ENCODE assay signal across 1 cellular context in the genomic region with DNA sequence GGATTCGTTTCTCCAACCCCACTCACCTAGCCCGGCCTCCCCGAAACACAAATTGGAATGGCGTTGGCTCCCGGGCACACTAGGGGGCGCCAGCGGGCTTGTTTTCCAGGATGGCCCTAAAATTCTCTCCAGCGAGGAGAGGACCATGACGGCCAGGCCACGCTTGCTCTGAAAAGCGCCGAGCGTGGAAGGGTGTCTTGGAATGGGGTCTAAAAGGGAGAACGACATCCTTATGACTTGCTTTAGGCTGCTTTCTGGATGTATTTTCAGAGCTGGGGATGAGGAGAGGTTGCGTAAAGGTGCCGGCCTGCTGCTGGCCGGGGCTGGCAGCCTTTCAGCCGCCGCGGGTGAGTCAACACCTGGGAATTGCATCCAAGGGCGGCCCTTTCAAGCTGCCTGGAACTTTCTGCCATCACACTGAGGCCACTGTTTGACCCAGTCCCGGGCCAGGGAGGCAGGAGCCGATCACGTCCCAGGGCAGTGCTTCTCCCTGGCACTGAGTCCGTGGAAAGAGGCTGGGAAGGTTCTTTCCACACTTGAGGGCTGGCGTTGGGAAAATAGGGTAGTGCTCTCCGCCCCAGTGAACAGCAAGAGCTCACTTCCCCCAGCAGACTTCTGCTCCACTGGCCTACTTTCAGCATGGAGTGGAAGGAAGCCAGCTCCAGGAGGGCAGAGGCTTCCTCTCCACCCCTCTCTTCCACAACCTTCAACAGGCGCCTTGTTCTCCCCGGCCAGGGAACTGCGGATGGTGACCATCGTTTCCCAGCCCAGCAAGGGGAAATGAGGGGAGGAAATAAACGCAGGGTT.
TF ChIP-seq lines count a peak whose summit lies in the region.

No MANE protein-coding gene starts in this region.

TF ChIP-seq in HepG2, 621 proteins besides CTCF, POLR2A, EP300 and RAD21 (continued from another document and continues in another):
- peak; percentile 56; the same call in 1 of the 2 replicates for TF ChIP-seq ZNF550 (CRISPR knock-in tag; IDR thresholded peaks at IDR 0.05; ENCODE audit: borderline replicate concordance)
- TF ChIP-seq ZNF484 (CRISPR knock-in tag; IDR thresholded peaks at IDR 0.05; ENCODE audit: borderline replicate concordance, low read depth), result no peak
- no peak for TF ChIP-seq ZNF781 (CRISPR knock-in tag; IDR thresholded peaks at IDR 0.05; ENCODE audit: borderline replicate concordance, not compliant biosample characterization)
- TF ChIP-seq ZFP37 (CRISPR knock-in tag; IDR thresholded peaks at IDR 0.05; ENCODE audit: borderline replicate concordance), result peak; percentile 41; the same call in 1 of the 2 replicates
- no peak for TF ChIP-seq ATAD3A (CRISPR knock-in tag; IDR thresholded peaks at IDR 0.05)
- TF ChIP-seq AGO2 (optimal IDR thresholded peaks at IDR 0.05; ENCODE audit: low read depth, low read length), result no peak
- TF ChIP-seq ZNF616 (CRISPR knock-in tag; IDR thresholded peaks at IDR 0.05; ENCODE audit: low read depth), result no peak
- TF ChIP-seq NFE2 (CRISPR knock-in tag; IDR thresholded peaks at IDR 0.05), result no peak
- TF ChIP-seq, protein P1, sequence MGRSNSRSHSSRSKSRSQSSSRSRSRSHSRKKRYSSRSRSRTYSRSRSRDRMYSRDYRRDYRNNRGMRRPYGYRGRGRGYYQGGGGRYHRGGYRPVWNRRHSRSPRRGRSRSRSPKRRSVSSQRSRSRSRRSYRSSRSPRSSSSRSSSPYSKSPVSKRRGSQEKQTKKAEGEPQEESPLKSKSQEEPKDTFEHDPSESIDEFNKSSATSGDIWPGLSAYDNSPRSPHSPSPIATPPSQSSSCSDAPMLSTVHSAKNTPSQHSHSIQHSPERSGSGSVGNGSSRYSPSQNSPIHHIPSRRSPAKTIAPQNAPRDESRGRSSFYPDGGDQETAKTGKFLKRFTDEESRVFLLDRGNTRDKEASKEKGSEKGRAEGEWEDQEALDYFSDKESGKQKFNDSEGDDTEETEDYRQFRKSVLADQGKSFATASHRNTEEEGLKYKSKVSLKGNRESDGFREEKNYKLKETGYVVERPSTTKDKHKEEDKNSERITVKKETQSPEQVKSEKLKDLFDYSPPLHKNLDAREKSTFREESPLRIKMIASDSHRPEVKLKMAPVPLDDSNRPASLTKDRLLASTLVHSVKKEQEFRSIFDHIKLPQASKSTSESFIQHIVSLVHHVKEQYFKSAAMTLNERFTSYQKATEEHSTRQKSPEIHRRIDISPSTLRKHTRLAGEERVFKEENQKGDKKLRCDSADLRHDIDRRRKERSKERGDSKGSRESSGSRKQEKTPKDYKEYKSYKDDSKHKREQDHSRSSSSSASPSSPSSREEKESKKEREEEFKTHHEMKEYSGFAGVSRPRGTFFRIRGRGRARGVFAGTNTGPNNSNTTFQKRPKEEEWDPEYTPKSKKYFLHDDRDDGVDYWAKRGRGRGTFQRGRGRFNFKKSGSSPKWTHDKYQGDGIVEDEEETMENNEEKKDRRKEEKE (IDR thresholded peaks at IDR 0.05), result no peak
- no peak for TF ChIP-seq ZNF343 (CRISPR knock-in tag; IDR thresholded peaks at IDR 0.05)
- no peak for TF ChIP-seq ZNF446 (CRISPR knock-in tag; IDR thresholded peaks at IDR 0.05)
- TF ChIP-seq, protein P2, sequence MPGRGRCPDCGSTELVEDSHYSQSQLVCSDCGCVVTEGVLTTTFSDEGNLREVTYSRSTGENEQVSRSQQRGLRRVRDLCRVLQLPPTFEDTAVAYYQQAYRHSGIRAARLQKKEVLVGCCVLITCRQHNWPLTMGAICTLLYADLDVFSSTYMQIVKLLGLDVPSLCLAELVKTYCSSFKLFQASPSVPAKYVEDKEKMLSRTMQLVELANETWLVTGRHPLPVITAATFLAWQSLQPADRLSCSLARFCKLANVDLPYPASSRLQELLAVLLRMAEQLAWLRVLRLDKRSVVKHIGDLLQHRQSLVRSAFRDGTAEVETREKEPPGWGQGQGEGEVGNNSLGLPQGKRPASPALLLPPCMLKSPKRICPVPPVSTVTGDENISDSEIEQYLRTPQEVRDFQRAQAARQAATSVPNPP (CRISPR knock-in tag; IDR thresholded peaks at IDR 0.05), result no peak
- peak; percentile 95 for TF ChIP-seq RXRA (CRISPR knock-in tag; IDR thresholded peaks at IDR 0.05)
- peak; percentile 43; the same call in 1 of the 2 replicates for TF ChIP-seq GATAD1 (CRISPR knock-in tag; IDR thresholded peaks at IDR 0.05)
- TF ChIP-seq MEF2D (CRISPR knock-in tag; IDR thresholded peaks at IDR 0.05), result no peak; the same call in none of the 2 replicates
- TF ChIP-seq, protein P3, sequence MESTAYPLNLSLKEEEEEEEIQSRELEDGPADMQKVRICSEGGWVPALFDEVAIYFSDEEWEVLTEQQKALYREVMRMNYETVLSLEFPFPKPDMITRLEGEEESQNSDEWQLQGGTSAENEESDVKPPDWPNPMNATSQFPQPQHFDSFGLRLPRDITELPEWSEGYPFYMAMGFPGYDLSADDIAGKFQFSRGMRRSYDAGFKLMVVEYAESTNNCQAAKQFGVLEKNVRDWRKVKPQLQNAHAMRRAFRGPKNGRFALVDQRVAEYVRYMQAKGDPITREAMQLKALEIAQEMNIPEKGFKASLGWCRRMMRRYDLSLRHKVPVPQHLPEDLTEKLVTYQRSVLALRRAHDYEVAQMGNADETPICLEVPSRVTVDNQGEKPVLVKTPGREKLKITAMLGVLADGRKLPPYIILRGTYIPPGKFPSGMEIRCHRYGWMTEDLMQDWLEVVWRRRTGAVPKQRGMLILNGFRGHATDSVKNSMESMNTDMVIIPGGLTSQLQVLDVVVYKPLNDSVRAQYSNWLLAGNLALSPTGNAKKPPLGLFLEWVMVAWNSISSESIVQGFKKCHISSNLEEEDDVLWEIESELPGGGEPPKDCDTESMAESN (CRISPR knock-in tag; conservative IDR thresholded peaks at IDR 0.05), result peak; percentile 52; the same call in 1 of the 2 replicates
- TF ChIP-seq PCBP1 (IDR thresholded peaks at IDR 0.05; ENCODE audit: borderline replicate concordance, low read depth, low read length), result no peak
- TF ChIP-seq TOE1 (CRISPR knock-in tag; IDR thresholded peaks at IDR 0.05), result no peak
- TF ChIP-seq, protein P4, sequence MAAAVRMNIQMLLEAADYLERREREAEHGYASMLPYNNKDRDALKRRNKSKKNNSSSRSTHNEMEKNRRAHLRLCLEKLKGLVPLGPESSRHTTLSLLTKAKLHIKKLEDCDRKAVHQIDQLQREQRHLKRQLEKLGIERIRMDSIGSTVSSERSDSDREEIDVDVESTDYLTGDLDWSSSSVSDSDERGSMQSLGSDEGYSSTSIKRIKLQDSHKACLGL (CRISPR knock-in tag; IDR thresholded peaks at IDR 0.05), result no peak
- TF ChIP-seq ZNF264 (CRISPR knock-in tag; IDR thresholded peaks at IDR 0.05), result no peak
- 0 out of 2 replicates have a peak, but pooled peaks have one; percentile 35 for TF ChIP-seq FIP1L1 (IDR thresholded peaks at IDR 0.05; ENCODE audit: borderline replicate concordance, insufficient read depth, low read depth, low read length)
- TF ChIP-seq TMF1 (CRISPR knock-in tag; IDR thresholded peaks at IDR 0.05; ENCODE audit: low read depth), result peak; percentile 66
- TF ChIP-seq ZZZ3 (CRISPR knock-in tag; IDR thresholded peaks at IDR 0.05; ENCODE audit: borderline replicate concordance), result no peak
- no peak for TF ChIP-seq GABPA (IDR thresholded peaks at IDR 0.05; ENCODE audit: low read depth, low read length)
- TF ChIP-seq GABPA (CRISPR knock-in tag; IDR thresholded peaks at IDR 0.05; ENCODE audit: low read depth), result peak; percentile 30; the same call in 1 of the 2 replicates
- no peak for TF ChIP-seq ZNF530 (CRISPR knock-in tag; IDR thresholded peaks at IDR 0.05; ENCODE audit: low read depth)
- TF ChIP-seq ZNF772 (CRISPR knock-in tag; IDR thresholded peaks at IDR 0.05), result peak; percentile 80
- no peak for TF ChIP-seq CBFB (CRISPR knock-in tag; IDR thresholded peaks at IDR 0.05)
- no peak for TF ChIP-seq PHF20 (CRISPR knock-in tag; IDR thresholded peaks at IDR 0.05)
- TF ChIP-seq ZNF790 (CRISPR knock-in tag; IDR thresholded peaks at IDR 0.05; ENCODE audit: borderline replicate concordance), result no peak
- TF ChIP-seq, protein P5, sequence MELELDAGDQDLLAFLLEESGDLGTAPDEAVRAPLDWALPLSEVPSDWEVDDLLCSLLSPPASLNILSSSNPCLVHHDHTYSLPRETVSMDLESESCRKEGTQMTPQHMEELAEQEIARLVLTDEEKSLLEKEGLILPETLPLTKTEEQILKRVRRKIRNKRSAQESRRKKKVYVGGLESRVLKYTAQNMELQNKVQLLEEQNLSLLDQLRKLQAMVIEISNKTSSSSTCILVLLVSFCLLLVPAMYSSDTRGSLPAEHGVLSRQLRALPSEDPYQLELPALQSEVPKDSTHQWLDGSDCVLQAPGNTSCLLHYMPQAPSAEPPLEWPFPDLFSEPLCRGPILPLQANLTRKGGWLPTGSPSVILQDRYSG (CRISPR knock-in tag; IDR thresholded peaks at IDR 0.05), result no peak
- peak; percentile 48; the same call in 1 of the 2 replicates for TF ChIP-seq POLR2AphosphoS2 (IDR thresholded peaks at IDR 0.05; ENCODE audit: low read depth, low read length)
- TF ChIP-seq, protein P6, sequence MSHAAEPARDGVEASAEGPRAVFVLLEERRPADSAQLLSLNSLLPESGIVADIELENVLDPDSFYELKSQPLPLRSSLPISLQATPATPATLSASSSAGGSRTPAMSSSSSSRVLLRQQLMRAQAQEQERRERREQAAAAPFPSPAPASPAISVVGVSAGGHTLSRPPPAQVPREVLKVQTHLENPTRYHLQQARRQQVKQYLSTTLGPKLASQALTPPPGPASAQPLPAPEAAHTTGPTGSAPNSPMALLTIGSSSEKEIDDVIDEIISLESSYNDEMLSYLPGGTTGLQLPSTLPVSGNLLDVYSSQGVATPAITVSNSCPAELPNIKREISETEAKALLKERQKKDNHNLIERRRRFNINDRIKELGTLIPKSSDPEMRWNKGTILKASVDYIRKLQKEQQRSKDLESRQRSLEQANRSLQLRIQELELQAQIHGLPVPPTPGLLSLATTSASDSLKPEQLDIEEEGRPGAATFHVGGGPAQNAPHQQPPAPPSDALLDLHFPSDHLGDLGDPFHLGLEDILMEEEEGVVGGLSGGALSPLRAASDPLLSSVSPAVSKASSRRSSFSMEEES (CRISPR knock-in tag; IDR thresholded peaks at IDR 0.05), result no peak; the same call in 1 of the 2 replicates
- peak; percentile 76; the same call in 1 of the 2 replicates for TF ChIP-seq MYC (CRISPR knock-in tag; IDR thresholded peaks at IDR 0.05; ENCODE audit: borderline replicate concordance)
- TF ChIP-seq ZNF282 (IDR thresholded peaks at IDR 0.05; ENCODE audit: partially characterized antibody), result no peak
- peak; percentile 64 for TF ChIP-seq ELF3 (CRISPR knock-in tag; IDR thresholded peaks at IDR 0.05)
- 0 out of 2 replicates have a peak, but pooled peaks have one; percentile 54 for TF ChIP-seq GZF1 (CRISPR knock-in tag; IDR thresholded peaks at IDR 0.05)
- TF ChIP-seq ZNF614 (CRISPR knock-in tag; IDR thresholded peaks at IDR 0.05; ENCODE audit: borderline replicate concordance), result peak; percentile 71; the same call in 1 of the 2 replicates
- TF ChIP-seq ZNF737 (CRISPR knock-in tag; IDR thresholded peaks at IDR 0.05; ENCODE audit: borderline replicate concordance), result no peak
- TF ChIP-seq NCOA2 (CRISPR knock-in tag; IDR thresholded peaks at IDR 0.05), result peak; percentile 91
- TF ChIP-seq CEBPG (CRISPR knock-in tag; IDR thresholded peaks at IDR 0.05), result peak; percentile 89
- peak; percentile 75 for TF ChIP-seq ZFY (CRISPR knock-in tag; IDR thresholded peaks at IDR 0.05)
- no peak for TF ChIP-seq XBP1 (CRISPR knock-in tag; IDR thresholded peaks at IDR 0.05)
- peak; percentile 42; the same call in 1 of the 2 replicates for TF ChIP-seq ZNF724P (CRISPR knock-in tag; IDR thresholded peaks at IDR 0.05; ENCODE audit: borderline replicate concordance)
- peak; percentile 33; the same call in 1 of the 2 replicates for TF ChIP-seq ELF1 (CRISPR knock-in tag; IDR thresholded peaks at IDR 0.05)
- TF ChIP-seq TOPORS (CRISPR knock-in tag; IDR thresholded peaks at IDR 0.05), result peak; percentile 44; the same call in 1 of the 2 replicates
- TF ChIP-seq ZNF552 (CRISPR knock-in tag; IDR thresholded peaks at IDR 0.05; ENCODE audit: borderline replicate concordance), result no peak; the same call in 1 of the 2 replicates
- peak; percentile 51 for TF ChIP-seq SRSF1 (optimal IDR thresholded peaks at IDR 0.05; ENCODE audit: low read depth, low read length)
- no peak for TF ChIP-seq IKZF1 (IDR thresholded peaks at IDR 0.05)
- no peak for TF ChIP-seq RFX1 (IDR thresholded peaks at IDR 0.05)
- no peak for TF ChIP-seq NPAS2 (CRISPR knock-in tag; IDR thresholded peaks at IDR 0.05; ENCODE audit: borderline replicate concordance)
- peak; percentile 27 for TF ChIP-seq REPIN1 (CRISPR knock-in tag; IDR thresholded peaks at IDR 0.05; ENCODE audit: borderline replicate concordance, low read depth)
- TF ChIP-seq ZC3H13 (CRISPR knock-in tag; IDR thresholded peaks at IDR 0.05), result no peak
- TF ChIP-seq ZNF569 (CRISPR knock-in tag; IDR thresholded peaks at IDR 0.05; ENCODE audit: borderline replicate concordance), result no peak; the same call in 1 of the 2 replicates
- TF ChIP-seq, protein P7, sequence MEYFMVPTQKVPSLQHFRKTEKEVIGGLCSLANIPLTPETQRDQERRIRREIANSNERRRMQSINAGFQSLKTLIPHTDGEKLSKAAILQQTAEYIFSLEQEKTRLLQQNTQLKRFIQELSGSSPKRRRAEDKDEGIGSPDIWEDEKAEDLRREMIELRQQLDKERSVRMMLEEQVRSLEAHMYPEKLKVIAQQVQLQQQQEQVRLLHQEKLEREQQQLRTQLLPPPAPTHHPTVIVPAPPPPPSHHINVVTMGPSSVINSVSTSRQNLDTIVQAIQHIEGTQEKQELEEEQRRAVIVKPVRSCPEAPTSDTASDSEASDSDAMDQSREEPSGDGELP (IDR thresholded peaks at IDR 0.05; ENCODE audit: borderline replicate concordance, low read depth), result peak; percentile 68
- peak; percentile 66 for TF ChIP-seq ZNF605 (CRISPR knock-in tag; IDR thresholded peaks at IDR 0.05)
- no peak for TF ChIP-seq REXO4 (CRISPR knock-in tag; IDR thresholded peaks at IDR 0.05; ENCODE audit: borderline replicate concordance)
- no peak; the same call in 1 of the 2 replicates for TF ChIP-seq ZNF557 (CRISPR knock-in tag; IDR thresholded peaks at IDR 0.05)
- TF ChIP-seq, protein P8, sequence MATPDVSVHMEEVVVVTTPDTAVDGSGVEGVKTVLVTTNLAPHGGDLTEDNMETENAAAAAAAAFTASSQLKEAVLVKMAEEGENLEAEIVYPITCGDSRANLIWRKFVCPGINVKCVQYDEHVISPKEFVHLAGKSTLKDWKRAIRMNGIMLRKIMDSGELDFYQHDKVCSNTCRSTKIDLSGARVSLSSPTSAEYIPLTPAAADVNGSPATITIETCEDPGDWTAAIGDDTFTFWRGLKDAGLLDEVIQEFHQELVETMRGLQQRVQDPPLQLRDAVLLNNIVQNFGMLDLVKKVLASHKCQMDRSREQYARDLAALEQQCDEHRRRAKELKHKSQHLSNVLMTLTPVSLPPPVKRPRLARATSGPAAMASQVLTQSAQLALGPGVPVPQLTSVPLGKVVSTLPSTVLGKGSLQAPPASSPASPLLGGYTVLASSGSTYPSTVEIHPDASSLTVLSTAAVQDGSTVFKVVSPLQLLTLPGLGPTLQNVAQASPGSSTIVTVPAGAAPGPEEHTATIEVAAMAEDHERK (CRISPR knock-in tag; IDR thresholded peaks at IDR 0.05; ENCODE audit: low read depth), result no peak
- TF ChIP-seq ZNF501 (CRISPR knock-in tag; IDR thresholded peaks at IDR 0.05), result peak; percentile 95
- TF ChIP-seq LCORL (IDR thresholded peaks at IDR 0.05), result peak; percentile 56
- peak; percentile 95 for TF ChIP-seq LCORL (CRISPR knock-in tag; IDR thresholded peaks at IDR 0.05)
- no peak for TF ChIP-seq ZNF780A (CRISPR knock-in tag; IDR thresholded peaks at IDR 0.05)
- TF ChIP-seq RCOR2 (CRISPR knock-in tag; IDR thresholded peaks at IDR 0.05), result peak; percentile 54
